In genomic region chr11:111878766-111879636, GRCh38 we compare ENCODE assay signal across 8 cellular contexts. TPM values are rescaled to one million over a fixed set of nuclear protein-coding genes. Genes with fewer than 3 reads are reported as not detected.
DNase-seq lines count a peak whose midpoint lies in the region; ATAC-seq lines count a peak whose summit lies in the region.

Gene CFAP68 (plus strand): TSS chr11:111879541. CDS start chr11:111879561, 20 bp downstream.
Gene FDXACB1 (minus strand): TSS chr11:111879165. CDS start chr11:111879132, 33 bp downstream.

- peak within 1 kb of the TSS; percentile 53 for H3K4me3 ChIP-seq in effector memory CD4-positive, alpha-beta T cell (ENCODE audit: insufficient read depth, low read depth, low read length, poor library complexity, severe bottlenecking)

- peak; percentile 45 for ATAC-seq in GM19468 (IDR thresholded peaks at IDR 0.05; ENCODE audit: extremely low read depth, unreplicated experiment)

- H3K27me3 ChIP-seq in effector memory CD4-positive, alpha-beta T cell (replicated peaks; ENCODE audit: control insufficient read depth, insufficient read depth, low read length, poor library complexity, severe bottlenecking) = no peaks in the 10 kb centered on the region

- peak within 1 kb of the TSS; percentile 96 for H3K27ac ChIP-seq in effector memory CD4-positive, alpha-beta T cell (ENCODE audit: insufficient read depth, low read length, poor library complexity, severe bottlenecking)

- POLR2A ChIA-PET in activated CD8-positive, alpha-beta memory T cell treated with anti-CD3 and anti-CD28 coated beads for 36 hours (lab: Charles Lee) = interaction anchor here (1.2 kb wide), 1 partner anchor 10 kb away, joined by 5 read pairs; no protein-coding TSS in a partner anchor

- no peaks in the 10 kb centered on the region for H3K36me3 ChIP-seq in effector memory CD4-positive, alpha-beta T cell (ENCODE audit: control insufficient read depth, insufficient read depth, low read length)

- no peaks in the 10 kb centered on the region for H3K9me3 ChIP-seq in effector memory CD4-positive, alpha-beta T cell (ENCODE audit: control insufficient read depth, low read length)

- DNase-seq in COR-L47 (lab: John Stamatoyannopoulos, UW) (peak; percentile 97), HS-5 (ENCODE audit: low read depth) (peak; percentile 93), NK-92 (lab: John Stamatoyannopoulos, UW; ENCODE audit: unreplicated experiment) (peak; percentile 93), medulla oblongata (ENCODE audit: extremely low spot score) (peak; percentile 99)
- DNase-seq in effector memory CD4-positive, alpha-beta T cell = peak; percentile 94 to 96 (median 95)
- DNase-seq in stimulated activated CD8-positive, alpha-beta memory T cell treated with anti-CD3 and anti-CD28 coated beads, Interleukin-12 subunit alpha, Interleukin-12 subunit beta, amount 100 ng/mL, for 1 hour (ENCODE audit: low read depth) = peak; percentile 89

- H3K4me1 ChIP-seq in effector memory CD4-positive, alpha-beta T cell (ENCODE audit: control insufficient read depth, insufficient read depth, low read length, poor library complexity, severe bottlenecking) = peaks cover 14% of the 10 kb centered on the region

- CTCF ChIA-PET in activated CD8-positive, alpha-beta memory T cell treated with anti-CD3 and anti-CD28 coated beads for 36 hours (lab: Charles Lee) = no interaction called here

RNA-seq across cellular contexts. Expression of gene CFAP68, which starts in this region (rescaled TPM):
- total RNA-seq in activated CD8-positive, alpha-beta memory T cell treated with anti-CD3 and anti-CD28 coated beads for 36 hours = 10 to 100 TPM; 36.9 to 41.4 TPM

RNA-seq across cellular contexts. Expression of gene FDXACB1, which starts in this region (rescaled TPM):
- 10 to 100 TPM; 11.8 to 11.9 TPM for total RNA-seq in activated CD8-positive, alpha-beta memory T cell treated with anti-CD3 and anti-CD28 coated beads for 36 hours

Comparison
In these comparisons a context has a peak if more than half of its experiments do, and no peak if none do; other contexts are left out.
1. Peak in every context shown above with its lines: DNase-seq, ATAC-seq, H3K4me3 ChIP-seq and H3K27ac ChIP-seq.